In genomic region chr6:51182884-51183283, GRCh38 we compare ENCODE assay signal across 19 cellular contexts.
"Had no signal": no experiment of that assay in that cellular context is flagged by ENCODE, and none has a peak within 500 bp of the region (broad histone marks: within the 10 kb centered on the region; RNA-seq: fewer than 3 reads in every experiment).

No MANE protein-coding gene starts in this region.

- H3K27ac Mint-ChIP-seq: activated CD4-positive, alpha-beta T cell treated with anti-CD3 and anti-CD28 coated beads for 36 hours; activated naive CD8-positive, alpha-beta T cell treated with anti-CD3 and anti-CD28 coated beads, Interleukin-2, amount 10 ng/mL, durations not matched to agents 7 days and 5 days; nephron progenitor cell; stimulated activated naive B cell treated with anti-CD40 and anti-IgM and Interleukin-4, amounts not matched to agents 10 μg/mL and 1 μg/mL and 100 μg/mL, for 72 hours; WTC11 had no signal

- H3K4me1 Mint-ChIP-seq: activated CD4-positive, alpha-beta T cell treated with anti-CD3 and anti-CD28 coated beads for 36 hours; activated naive CD8-positive, alpha-beta T cell treated with anti-CD3 and anti-CD28 coated beads, Interleukin-2, amount 10 ng/mL, durations not matched to agents 7 days and 5 days; nephron progenitor cell; WTC11 had no signal

- DNase-seq: activated CD4-positive, alpha-beta T cell treated with anti-CD3 and anti-CD28 coated beads for 36 hours; activated CD4-positive, alpha-beta T cell treated with anti-CD3 and anti-CD28 coated beads, Interleukin-2, amount 50 U/mL, for 48 hours; activated naive CD4-positive, alpha-beta T cell treated with Interleukin-2 at 50 U/mL for 16 hours; activated naive CD8-positive, alpha-beta T cell treated with anti-CD3 and anti-CD28 coated beads, Interleukin-2, amount 10 ng/mL, durations not matched to agents 7 days and 5 days; amygdala; dorsolateral prefrontal cortex; foreskin fibroblast; hippocampal formation; islet precursor cell; left lung; mammary epithelial cell; nephron progenitor cell; nucleus accumbens; posterior cingulate gyrus; spleen; stimulated activated naive B cell treated with anti-CD40 and anti-IgM and Interleukin-4, amounts not matched to agents 10 μg/mL and 1 μg/mL and 100 μg/mL, for 72 hours; upper lobe of right lung had no signal

- H3K36me3 Mint-ChIP-seq: activated naive CD8-positive, alpha-beta T cell treated with anti-CD3 and anti-CD28 coated beads, Interleukin-2, amount 10 ng/mL, durations not matched to agents 7 days and 5 days; stimulated activated naive B cell treated with anti-CD40 and anti-IgM and Interleukin-4, amounts not matched to agents 10 μg/mL and 1 μg/mL and 100 μg/mL, for 72 hours; WTC11 had no signal

- H3K9me3 ChIP-seq: left lung, spleen, upper lobe of right lung had no signal

- H3K27me3 Mint-ChIP-seq: activated CD4-positive, alpha-beta T cell treated with anti-CD3 and anti-CD28 coated beads for 36 hours; activated naive CD8-positive, alpha-beta T cell treated with anti-CD3 and anti-CD28 coated beads, Interleukin-2, amount 10 ng/mL, durations not matched to agents 7 days and 5 days; stimulated activated naive B cell treated with anti-CD40 and anti-IgM and Interleukin-4, amounts not matched to agents 10 μg/mL and 1 μg/mL and 100 μg/mL, for 72 hours had no signal

- H3K27me3 ChIP-seq: left lung, spleen, upper lobe of right lung had no signal

- FAIRE-seq: TTC549 had no signal

- H3K36me3 ChIP-seq: left lung, spleen, upper lobe of right lung had no signal

- H3K9me3 Mint-ChIP-seq: activated naive CD8-positive, alpha-beta T cell treated with anti-CD3 and anti-CD28 coated beads, Interleukin-2, amount 10 ng/mL, durations not matched to agents 7 days and 5 days; nephron progenitor cell had no signal

- H3K4me3 Mint-ChIP-seq: activated CD4-positive, alpha-beta T cell treated with anti-CD3 and anti-CD28 coated beads for 36 hours; activated naive CD8-positive, alpha-beta T cell treated with anti-CD3 and anti-CD28 coated beads, Interleukin-2, amount 10 ng/mL, durations not matched to agents 7 days and 5 days; nephron progenitor cell; stimulated activated naive B cell treated with anti-CD40 and anti-IgM and Interleukin-4, amounts not matched to agents 10 μg/mL and 1 μg/mL and 100 μg/mL, for 72 hours; WTC11 had no signal

- H3K4me3 ChIP-seq: dorsolateral prefrontal cortex, left lung, spleen, upper lobe of right lung had no signal

- H3K27ac ChIP-seq: dorsolateral prefrontal cortex, left lung, spleen, upper lobe of right lung had no signal

- H3K4me1 ChIP-seq: left lung, spleen, upper lobe of right lung had no signal
